In the genomic region with DNA sequence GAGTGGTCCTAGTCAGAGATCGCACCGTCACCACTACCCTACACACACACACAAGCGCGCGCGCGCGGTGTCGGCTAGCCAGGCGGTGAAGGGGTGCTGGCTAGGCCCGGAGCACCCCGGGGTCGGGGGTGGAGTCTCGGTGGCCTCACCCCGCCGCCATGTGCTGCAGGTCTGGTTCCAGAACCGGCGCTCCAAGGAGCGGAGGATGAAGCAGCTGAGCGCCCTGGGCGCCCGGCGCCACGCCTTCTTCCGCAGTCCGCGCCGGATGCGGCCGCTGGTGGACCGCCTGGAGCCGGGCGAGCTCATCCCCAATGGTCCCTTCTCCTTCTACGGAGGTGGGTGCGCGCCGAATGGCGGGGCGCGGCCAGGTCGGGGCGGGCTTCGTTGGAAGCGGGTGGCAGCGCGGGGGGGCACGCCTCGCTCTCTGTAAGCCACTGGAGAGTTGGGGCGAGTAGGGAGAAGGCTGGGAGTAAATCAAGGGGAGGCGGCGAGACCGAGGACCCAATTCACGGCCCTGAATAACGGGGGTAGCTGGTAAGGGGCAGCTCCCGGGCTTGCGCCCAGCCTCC, we compare ENCODE assay signal across 1 cellular context.
TF ChIP-seq lines count a peak whose summit lies in the region.

No MANE protein-coding gene starts in this region.

TF ChIP-seq in WTC11, 78 proteins besides CTCF, POLR2A, EP300 and RAD21 (continued from another document):
- TF ChIP-seq, protein P1, sequence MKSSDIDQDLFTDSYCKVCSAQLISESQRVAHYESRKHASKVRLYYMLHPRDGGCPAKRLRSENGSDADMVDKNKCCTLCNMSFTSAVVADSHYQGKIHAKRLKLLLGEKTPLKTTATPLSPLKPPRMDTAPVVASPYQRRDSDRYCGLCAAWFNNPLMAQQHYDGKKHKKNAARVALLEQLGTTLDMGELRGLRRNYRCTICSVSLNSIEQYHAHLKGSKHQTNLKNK (CRISPR knock-in tag; IDR thresholded peaks at IDR 0.05): no peak
- TF ChIP-seq KAT7 (CRISPR knock-in tag; IDR thresholded peaks at IDR 0.05; ENCODE audit: borderline replicate concordance): 0 out of 2 replicates have a peak, but pooled peaks have one; percentile 32
- peak; percentile 13; the same call in 1 of the 2 replicates for TF ChIP-seq FOXK1 (CRISPR knock-in tag; IDR thresholded peaks at IDR 0.05)
- no peak for TF ChIP-seq ZNF219 (CRISPR knock-in tag; IDR thresholded peaks at IDR 0.05; ENCODE audit: borderline replicate concordance)
- TF ChIP-seq FOXP1 (CRISPR knock-in tag; IDR thresholded peaks at IDR 0.05; ENCODE audit: borderline replicate concordance): no peak
- 0 out of 2 replicates have a peak, but pooled peaks have one; percentile 23 for TF ChIP-seq SP1 (CRISPR knock-in tag; conservative IDR thresholded peaks at IDR 0.05)
- TF ChIP-seq, protein P2, sequence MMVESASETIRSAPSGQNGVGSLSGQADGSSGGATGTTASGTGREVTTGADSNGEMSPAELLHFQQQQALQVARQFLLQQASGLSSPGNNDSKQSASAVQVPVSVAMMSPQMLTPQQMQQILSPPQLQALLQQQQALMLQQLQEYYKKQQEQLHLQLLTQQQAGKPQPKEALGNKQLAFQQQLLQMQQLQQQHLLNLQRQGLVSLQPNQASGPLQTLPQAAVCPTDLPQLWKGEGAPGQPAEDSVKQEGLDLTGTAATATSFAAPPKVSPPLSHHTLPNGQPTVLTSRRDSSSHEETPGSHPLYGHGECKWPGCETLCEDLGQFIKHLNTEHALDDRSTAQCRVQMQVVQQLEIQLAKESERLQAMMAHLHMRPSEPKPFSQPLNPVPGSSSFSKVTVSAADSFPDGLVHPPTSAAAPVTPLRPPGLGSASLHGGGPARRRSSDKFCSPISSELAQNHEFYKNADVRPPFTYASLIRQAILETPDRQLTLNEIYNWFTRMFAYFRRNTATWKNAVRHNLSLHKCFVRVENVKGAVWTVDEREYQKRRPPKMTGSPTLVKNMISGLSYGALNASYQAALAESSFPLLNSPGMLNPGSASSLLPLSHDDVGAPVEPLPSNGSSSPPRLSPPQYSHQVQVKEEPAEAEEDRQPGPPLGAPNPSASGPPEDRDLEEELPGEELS (CRISPR knock-in tag; IDR thresholded peaks at IDR 0.05): no peak
- TF ChIP-seq, protein P3, sequence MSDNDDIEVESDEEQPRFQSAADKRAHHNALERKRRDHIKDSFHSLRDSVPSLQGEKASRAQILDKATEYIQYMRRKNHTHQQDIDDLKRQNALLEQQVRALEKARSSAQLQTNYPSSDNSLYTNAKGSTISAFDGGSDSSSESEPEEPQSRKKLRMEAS (CRISPR knock-in tag; IDR thresholded peaks at IDR 0.05): peak; percentile 38; the same call in 1 of the 2 replicates
- TF ChIP-seq ZNF138 (CRISPR knock-in tag; conservative IDR thresholded peaks at IDR 0.05): no peak
- TF ChIP-seq, protein P4, sequence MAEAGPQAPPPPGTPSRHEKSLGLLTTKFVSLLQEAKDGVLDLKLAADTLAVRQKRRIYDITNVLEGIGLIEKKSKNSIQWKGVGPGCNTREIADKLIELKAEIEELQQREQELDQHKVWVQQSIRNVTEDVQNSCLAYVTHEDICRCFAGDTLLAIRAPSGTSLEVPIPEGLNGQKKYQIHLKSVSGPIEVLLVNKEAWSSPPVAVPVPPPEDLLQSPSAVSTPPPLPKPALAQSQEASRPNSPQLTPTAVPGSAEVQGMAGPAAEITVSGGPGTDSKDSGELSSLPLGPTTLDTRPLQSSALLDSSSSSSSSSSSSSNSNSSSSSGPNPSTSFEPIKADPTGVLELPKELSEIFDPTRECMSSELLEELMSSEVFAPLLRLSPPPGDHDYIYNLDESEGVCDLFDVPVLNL (CRISPR knock-in tag; IDR thresholded peaks at IDR 0.05; ENCODE audit: borderline replicate concordance, low read depth): no peak
- 0 out of 2 replicates have a peak, but pooled peaks have one; percentile 10 for TF ChIP-seq ZNF423 (CRISPR knock-in tag; IDR thresholded peaks at IDR 0.05)
- 0 out of 2 replicates have a peak, but pooled peaks have one; percentile 44 for TF ChIP-seq SMAD4 (CRISPR knock-in tag; IDR thresholded peaks at IDR 0.05)
